Comparison of ENCODE assay signal across 22 cellular contexts in the genomic region with DNA sequence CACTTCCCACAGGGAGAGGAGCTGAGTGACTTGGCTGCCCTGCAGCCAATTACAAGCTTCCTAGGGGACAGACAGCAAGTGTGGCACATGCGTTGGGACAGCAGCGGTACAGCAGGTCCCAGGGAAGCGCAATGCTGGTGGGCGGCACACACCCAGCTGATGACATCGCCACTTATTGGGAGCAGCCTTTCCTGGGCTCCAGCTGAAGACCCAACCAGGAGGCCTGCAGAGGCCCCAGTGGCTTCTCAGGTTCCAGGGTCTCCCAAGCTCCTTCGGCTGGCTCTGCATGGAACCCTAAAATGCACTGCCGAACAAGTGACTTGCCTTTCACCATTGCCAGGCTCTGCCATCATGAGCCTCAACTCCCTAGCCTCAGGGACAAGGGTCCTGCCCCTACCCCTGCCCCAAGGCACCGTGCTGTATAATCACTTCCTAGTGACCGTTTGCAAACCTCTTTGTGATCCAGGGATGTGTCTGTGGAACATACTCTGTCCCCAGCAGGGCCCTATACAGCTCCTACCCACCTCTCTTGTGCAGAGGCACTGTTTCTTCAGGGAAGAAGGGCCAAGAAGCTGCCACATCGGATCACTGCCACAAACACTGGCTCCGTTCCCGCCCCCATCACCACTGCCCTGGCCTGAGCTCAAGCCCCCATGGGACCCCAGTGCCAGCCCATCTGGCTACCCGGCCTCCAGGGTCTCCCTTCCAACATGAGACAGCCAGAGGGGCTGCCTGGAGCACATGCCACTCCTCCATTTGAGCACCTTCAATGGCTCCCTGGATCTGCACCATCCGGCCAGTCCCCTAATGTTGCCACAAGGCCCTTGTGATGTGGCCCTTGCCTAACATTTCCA. TPM values are rescaled to one million over a fixed set of nuclear protein-coding genes. Genes with fewer than 3 reads are reported as not detected.
DNase-seq lines count a peak whose midpoint lies in the region; ATAC-seq, FAIRE-seq and TF ChIP-seq lines count a peak whose summit lies in the region.
"Had no signal": no experiment of that assay in that cellular context is flagged by ENCODE, and none has a peak within 500 bp of the region (broad histone marks: within the 10 kb centered on the region; RNA-seq: fewer than 3 reads in every experiment).

No MANE protein-coding gene starts in this region.

- POLR2A ChIA-PET in H1 (lab: Charles Lee; ENCODE audit: partially characterized antibody) = interaction anchor here (1.1 to 2.6 kb wide), 2 partner anchors 15 to 74 kb away, joined by 3 to 8 read pairs; no protein-coding TSS in a partner anchor

- no peak for TF ChIP-seq EP300 in H1 (IDR thresholded peaks at IDR 0.05; ENCODE audit: borderline replicate concordance in 1 of 2, low read depth in 2 of 2, low read length in 2 of 2)

- H3K4me1 ChIP-seq in H1 (replicated peaks in 1 of 4; ENCODE audit: control insufficient read depth in 3 of 4, insufficient read depth in 4 of 4, low read length in 3 of 4) (no peaks in the 10 kb centered on the region), pancreas (no peaks in the 10 kb centered on the region)
- H3K4me1 ChIP-seq: Caco-2 had no signal

- 0 out of 2 replicates have a peak overlapping the region, but pooled peaks have one; percentile 52 for H2BK5ac ChIP-seq in H1 (ENCODE audit: low read depth, low read length)

- no peak for FAIRE-seq in H1 (lab: Jason Lieb, UNC)
- no peak for FAIRE-seq in pancreas (lab: Jason Lieb, UNC)
- FAIRE-seq: A204.1, G401.6, GM12892 had no signal

- H3K18ac ChIP-seq in H1 (ENCODE audit: extremely low read depth, low read length) = no peak overlapping the region

- no peak overlapping the region for H3K4ac ChIP-seq in H1 (replicated peaks; ENCODE audit: insufficient read length, low read depth, low read length)

- intact Hi-C loops in sciatic nerve (cut with DNase I) (loop anchor here (10.0 kb wide), 1 partner anchor 140 kb away; no protein-coding TSS in a partner anchor), pancreas (cut with DNase I) (no loop called here)

- no peak overlapping the region for H2BK15ac ChIP-seq in H1 (ENCODE audit: low read length)

- H2AK5ac ChIP-seq in H1 (ENCODE audit: low read depth, low read length) = no peak overlapping the region

- H3K23me2 ChIP-seq in H1 (ENCODE audit: low read depth, low read length) = no peaks in the 10 kb centered on the region

- H2BK120ac ChIP-seq in H1 (replicated peaks; ENCODE audit: low read depth, low read length) = no peak overlapping the region

- H3K14ac ChIP-seq in H1 (ENCODE audit: insufficient read length) = no peak overlapping the region

- H3K23ac ChIP-seq in H1 (ENCODE audit: insufficient read length) = no peak overlapping the region

- TF ChIP-seq CTCF in H1 (IDR thresholded peaks at IDR 0.05; ENCODE audit: control extremely low read depth in 1 of 3, insufficient read depth in 1 of 3, low read depth in 1 of 3, low read length in 3 of 3) = no peak
- no peak for TF ChIP-seq CTCF in pancreas (IDR thresholded peaks at IDR 0.05)
- no peak for TF ChIP-seq CTCF in brain microvascular endothelial cell (IDR thresholded peaks at IDR 0.05; ENCODE audit: low read depth, low read length, missing control alignments)

- H3K36me3 ChIP-seq in H1 (ENCODE audit: control insufficient read depth in 2 of 4, insufficient read depth in 4 of 4, low read length in 3 of 4) (no peaks in the 10 kb centered on the region), pancreas (no peaks in the 10 kb centered on the region), brain microvascular endothelial cell (replicated peaks) (no peaks in the 10 kb centered on the region)
- H3K36me3 ChIP-seq: BLaER1 had no signal

- H3K56ac ChIP-seq in H1 (replicated peaks; ENCODE audit: insufficient read length, low read depth, low read length) = no peak overlapping the region

- H3K4me2 ChIP-seq in H1 (ENCODE audit: insufficient read depth in 1 of 2, low read depth in 2 of 2, low read length in 2 of 2) = no peak overlapping the region
- H3K4me2 ChIP-seq: BLaER1 had no signal

- H3K4me3 ChIP-seq in H1 (ENCODE audit: extremely low read depth in 1 of 4, insufficient read depth in 2 of 4, low read depth in 3 of 4, low read length in 4 of 4) (no peak overlapping the region), pancreas (no peak overlapping the region), brain microvascular endothelial cell (ENCODE audit: low read depth, low read length) (no peak overlapping the region)
- H3K4me3 ChIP-seq: BLaER1 had no signal

- H3K27ac ChIP-seq in H1 (ENCODE audit: low read depth, low read length) = no peak overlapping the region
- no peak overlapping the region for H3K27ac ChIP-seq in pancreas
- no peak overlapping the region for H3K27ac ChIP-seq in brain microvascular endothelial cell
- H3K27ac ChIP-seq: 22Rv1, BLaER1, C4-2B had no signal

- CTCF ChIA-PET in H1 (lab: Charles Lee; ENCODE audit: partially characterized antibody) = interaction anchor here (0.6 to 44.6 kb wide), 19 partner anchors 8 to 372 kb away, joined by 3 to 1348 read pairs (median 7); a partner anchor contains a TSS

- H3K79me2 ChIP-seq in H1 (ENCODE audit: control insufficient read depth in 1 of 2, insufficient read depth in 2 of 2, low read length in 2 of 2) = no peaks in the 10 kb centered on the region

- no peak overlapping the region for H4K91ac ChIP-seq in H1 (replicated peaks; ENCODE audit: insufficient read length, low read length)

- TF ChIP-seq RAD21 in H1 (IDR thresholded peaks at IDR 0.05 in 1 of 2, conservative IDR thresholded peaks at IDR 0.05 in 1 of 2; ENCODE audit: low read depth in 2 of 2, low read length in 2 of 2) = no peak

- H4K5ac ChIP-seq in H1 (ENCODE audit: insufficient read length, low read depth, low read length) = no peak overlapping the region

- H2BK12ac ChIP-seq in H1 (ENCODE audit: low read depth, low read length) = no peak overlapping the region

- H2BK20ac ChIP-seq in H1 (ENCODE audit: low read length) = no peak overlapping the region

- H4K8ac ChIP-seq in H1 (ENCODE audit: extremely low read depth, insufficient read depth, low read length) = no peak overlapping the region

- no peaks in the 10 kb centered on the region for H3K79me1 ChIP-seq in H1 (ENCODE audit: low read depth, low read length)

- WGBS in H1 (ENCODE audit: extremely low coverage in 1 of 2, insufficient coverage in 1 of 2, insufficient read length in 1 of 2, insufficient replicate concordance in 2 of 2, low coverage in 1 of 2, low lambda C conversion rate in 2 of 2, missing lambda C conversion rate in 1 of 2), 2 experiments = 85% methylated on average over 13 of the region's 14 CpGs; no CpG with 5 or more reads in 1 of the 2 experiments
- WGBS in pancreas, 2 donors = 79 to 82% methylated on average over 14 of the region's 14 CpGs

- H2AFZ ChIP-seq in H1 (ENCODE audit: low read length) = no peak overlapping the region

- H3K9me3 ChIP-seq in H1 (ENCODE audit: insufficient read depth in 2 of 2, low read depth in 1 of 2, low read length in 1 of 2) (no peaks in the 10 kb centered on the region), pancreas (no peaks in the 10 kb centered on the region)
- H3K9me3 ChIP-seq: Caco-2 had no signal

- DNase-seq in NCI-H748 (lab: John Stamatoyannopoulos, UW; ENCODE audit: unreplicated experiment) (peak; percentile 5), NCI-H748 treated with DMSO at 0.1 percent for 48 hours (lab: John Stamatoyannopoulos, UW) (no peak), H1 (ENCODE audit: low read depth in 1 of 2, low spot score in 2 of 2) (no peak), mesenteric fat pad (ENCODE audit: low spot score) (peak; percentile 81), sciatic nerve (ENCODE audit: low spot score) (peak; percentile 47), pancreas (no peak), brain microvascular endothelial cell (no peak)
- no peak for DNase-seq in stimulated activated CD4-positive, alpha-beta T cell treated with anti-CD3 and anti-CD28 coated beads, Interleukin-4, amount 100 ng/mL, for 4 hours
- DNase-seq: Caco-2; CD4-positive, CD25-positive, alpha-beta regulatory T cell; CD8-positive, alpha-beta T cell; DMS153; DND-41; GOT3; H7; HCEC 1CT had no signal

- no peaks in the 10 kb centered on the region for H3K27me3 ChIP-seq in H1 (replicated peaks in 1 of 4; ENCODE audit: control insufficient read depth in 3 of 4, extremely low read depth in 1 of 4, insufficient read depth in 3 of 4, low read length in 3 of 4)
- H3K27me3 ChIP-seq in pancreas = no peaks in the 10 kb centered on the region
- no peaks in the 10 kb centered on the region for H3K27me3 ChIP-seq in brain microvascular endothelial cell (replicated peaks)

- H4K20me1 ChIP-seq in H1 (replicated peaks in 1 of 2; ENCODE audit: control insufficient read depth in 1 of 2, insufficient read depth in 2 of 2, low read length in 2 of 2) = peaks cover 0 to 2% of the 10 kb centered on the region in 2 experiments

- TF ChIP-seq POLR2A in H1 (IDR thresholded peaks at IDR 0.05; ENCODE audit: control extremely low read depth in 1 of 2, low read depth in 2 of 2, low read length in 2 of 2) = no peak

- ATAC-seq in sciatic nerve = no peak
- ATAC-seq in pancreas = no peak
- ATAC-seq: CD8-positive, alpha-beta T cell had no signal

- in situ Hi-C loops in brain microvascular endothelial cell (cut with HindIII; ENCODE audit: low pct_ligation_motif_present, low sequenced_read_pairs) = no loop called here

- no peak overlapping the region for H3K9ac ChIP-seq in H1 (replicated peaks in 1 of 4; ENCODE audit: extremely low read depth in 1 of 4, low read depth in 3 of 4, low read length in 3 of 4)
- H3K9ac ChIP-seq: BLaER1 had no signal

TF ChIP-seq in H1, 55 proteins besides CTCF, POLR2A, EP300 and RAD21:
- no peak for TF ChIP-seq POU5F1 (IDR thresholded peaks at IDR 0.05; ENCODE audit: low read depth, low read length)

RNA-seq across cellular contexts. Expression of a gene that starts 19.3 kb away (rescaled TPM):
- 0.88 and 1.2 TPM in 2 replicates for total RNA-seq in H1 (2021; fragmentation: NEBNext Ultra II Directional; extraction: Animal tissue kit (Norgen Biotek cat#: 25700))
- polyA plus RNA-seq in H1 (2011; rRNA removed) (0.70 and 1.1 TPM in 2 replicates), pancreas (1 to 10 TPM in 1 of 2 donors, under 1 TPM in 1; 0.57 to 2.8 TPM)
- 0.79 TPM for polyA plus RNA-seq in H1 (2011; cell fraction: cytosol; rRNA removed)
- 3.4 TPM for polyA plus RNA-seq in H1 (2011; cell fraction: nucleus; rRNA removed)
- 0.50 to 0.74 TPM (median 0.57 TPM) in 4 replicates for polyA plus RNA-seq in H1 (2012, experiment 1 of 2)
- 0.26 TPM for polyA plus RNA-seq in H1 (2012, experiment 2 of 2)
- polyA plus RNA-seq in H1 (2013, experiment 1 of 2) = 0.53 TPM
- 0.39 TPM for polyA plus RNA-seq in H1 (2013, experiment 2 of 2)
- polyA minus RNA-seq in H1 (2011; rRNA and poly(A)+ RNA removed) = 0.78 and 1.0 TPM in 2 replicates
- polyA minus RNA-seq in H1 (2011; cell fraction: cytosol; rRNA and poly(A)+ RNA removed) = 0.44 TPM
- polyA minus RNA-seq in H1 (2011; cell fraction: nucleus; rRNA and poly(A)+ RNA removed) = 2.9 TPM
- total RNA-seq in mesenteric fat pad (0.19 TPM), sciatic nerve (3.1 TPM), pancreas (1 to 10 TPM in 3 of 6 donors, under 1 TPM in 3; 0.23 to 1.3 (median 0.84) TPM)
- polyA plus RNA-seq: CD4-positive, CD25-positive, alpha-beta regulatory T cell had no signal

Comparison
In these comparisons a context has a peak if more than half of its experiments do, and no peak if none do; other contexts are left out.
1. DNase-seq: peak in NCI-H748 (single experiment), mesenteric fat pad (single experiment) and sciatic nerve (single experiment); none in NCI-H748 treated with DMSO at 0.1 percent for 48 hours (single experiment), H1 (0 of 2), stimulated activated CD4-positive, alpha-beta T cell treated with anti-CD3 and anti-CD28 coated beads, Interleukin-4, amount 100 ng/mL, for 4 hours (0 of 2), pancreas (0 of 6) and brain microvascular endothelial cell (single experiment).